In genomic region chr11:44950625-44951472, GRCh38 we compare ENCODE assay signal across 8 cellular contexts. TPM values are rescaled to one million over a fixed set of nuclear protein-coding genes. Genes with fewer than 3 reads are reported as not detected.
DNase-seq lines count a peak whose midpoint lies in the region; ATAC-seq and TF ChIP-seq lines count a peak whose summit lies in the region.

A gene with protein sequence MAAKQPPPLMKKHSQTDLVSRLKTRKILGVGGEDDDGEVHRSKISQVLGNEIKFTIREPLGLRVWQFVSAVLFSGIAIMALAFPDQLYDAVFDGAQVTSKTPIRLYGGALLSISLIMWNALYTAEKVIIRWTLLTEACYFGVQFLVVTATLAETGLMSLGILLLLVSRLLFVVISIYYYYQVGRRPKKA (minus strand): TSS chr11:44950883. CDS start chr11:44938335, 12,548 bp downstream.

- TF ChIP-seq CTCF in H9 (conservative IDR thresholded peaks at IDR 0.05) (peak; percentile 97), upper lobe of left lung (IDR thresholded peaks at IDR 0.05) (peak; percentile 59 to 93 (median 65))

- peak within 1 kb of the TSS; percentile 91 for H3K4me3 ChIP-seq in SJSA1
- peak within 1 kb of the TSS; percentile 75 to 98 (median 93) for H3K4me3 ChIP-seq in upper lobe of left lung

- no peak within 1 kb of the TSS for H4K8ac ChIP-seq in H9 (replicated peaks; ENCODE audit: insufficient read length, low read depth, low read length)

- no peak within 1 kb of the TSS for H2BK15ac ChIP-seq in H9 (ENCODE audit: low read depth, low read length)

- H3K27me3 ChIP-seq in H9 (ENCODE audit: insufficient read depth, low read length) (no peaks in the 10 kb centered on the region), SJSA1 (replicated peaks) (no peaks in the 10 kb centered on the region), upper lobe of left lung (no peaks in the 10 kb centered on the region)

- no peak within 1 kb of the TSS for H2BK12ac ChIP-seq in H9 (ENCODE audit: insufficient read length, low read depth, low read length)

- H3K4me1 ChIP-seq in H9 (ENCODE audit: insufficient read depth, low read length) (peaks cover 9% of the 10 kb centered on the region), SJSA1 (replicated peaks) (peaks cover 32% of the 10 kb centered on the region), upper lobe of left lung (peaks cover 27 to 66% (median 48%) of the 10 kb centered on the region in 4 donors)

- no peak within 1 kb of the TSS for H4K5ac ChIP-seq in H9 (ENCODE audit: insufficient read length, low read depth, low read length)

- no peak within 1 kb of the TSS for H3K18ac ChIP-seq in H9 (ENCODE audit: insufficient read length, low read depth, low read length)

- H3K36me3 ChIP-seq in SJSA1 (peaks cover 23% of the 10 kb centered on the region), upper lobe of left lung (peaks cover 0 to 2% (median 0%) of the 10 kb centered on the region in 4 donors)

- no peak within 1 kb of the TSS for H3K4ac ChIP-seq in H9 (ENCODE audit: low read depth, low read length)

- no peaks in the 10 kb centered on the region for H4K20me1 ChIP-seq in H9 (ENCODE audit: control insufficient read depth, insufficient read depth, insufficient read length)

- H2BK20ac ChIP-seq in H9 (ENCODE audit: low read depth, low read length, poor library complexity, severe bottlenecking), result no peak within 1 kb of the TSS

- ATAC-seq in Right ventricle myocardium superior (ENCODE audit: poor library complexity), result peak; percentile 86
- peak; percentile 85 to 87 for ATAC-seq in upper lobe of left lung (ENCODE audit: low FRiP score in 2 of 2)
- ATAC-seq in GM18498 (IDR thresholded peaks at IDR 0.05; ENCODE audit: unreplicated experiment), result no peak

- H4K91ac ChIP-seq in H9 (ENCODE audit: insufficient read length, low read depth, low read length), result no peak within 1 kb of the TSS

- H3K36me3 Mint-ChIP-seq in H9 (ENCODE audit: insufficient read depth in 1 of 3, low read depth in 3 of 3), result peaks cover 0 to 12% (median 10%) of the 10 kb centered on the region in 3 experiments; a peak in 4 of 7 replicates
- H3K36me3 Mint-ChIP-seq in activated naive CD8-positive, alpha-beta T cell, result no peaks in the 10 kb centered on the region

- H3K79me1 ChIP-seq in H9 (ENCODE audit: insufficient read depth, low read depth, low read length, poor library complexity, severe bottlenecking), result no peaks in the 10 kb centered on the region

- no peaks in the 10 kb centered on the region for H3K79me2 ChIP-seq in H9 (ENCODE audit: insufficient read depth, low read length)

- no peak within 1 kb of the TSS for H3K23ac ChIP-seq in H9 (ENCODE audit: insufficient read length, low read depth, low read length)

- no peak within 1 kb of the TSS for H2AFZ ChIP-seq in H9 (ENCODE audit: low read length)

- intact Hi-C loops in Right ventricle myocardium superior (cut with DNase I), result loop anchor here (10.0 kb wide), 1 partner anchor 74 kb away; no protein-coding TSS in a partner anchor
- intact Hi-C loops in posterior cingulate gyrus (cut with DNase I), result no loop called here

- peak within 1 kb of the TSS; percentile 80 to 84 for H3K4me3 Mint-ChIP-seq in H9
- H3K4me3 Mint-ChIP-seq in activated naive CD8-positive, alpha-beta T cell, result peak within 1 kb of the TSS; percentile 87

- peaks cover 62 to 76% of the 10 kb centered on the region in 2 experiments for H3K4me1 Mint-ChIP-seq in H9
- peaks cover 3% of the 10 kb centered on the region for H3K4me1 Mint-ChIP-seq in activated naive CD8-positive, alpha-beta T cell (ENCODE audit: low read depth)

- no peaks in the 10 kb centered on the region for H3K9me3 Mint-ChIP-seq in H9
- H3K9me3 Mint-ChIP-seq in activated naive CD8-positive, alpha-beta T cell (ENCODE audit: low read depth), result no peaks in the 10 kb centered on the region

- DNase-seq in AG08395 (ENCODE audit: low spot score), result peak; percentile 87
- no peak for DNase-seq in H9
- peak; percentile 71 to 89 for DNase-seq in SJSA1 (ENCODE audit: low read depth in 1 of 2, low spot score in 2 of 2)
- peak; percentile 92 for DNase-seq in Right ventricle myocardium superior
- DNase-seq in posterior cingulate gyrus, result peak in 7 of 10 donors; percentile 41 to 93 (median 52)
- peak; percentile 90 to 97 for DNase-seq in upper lobe of left lung

- peak within 1 kb of the TSS; percentile 55; the same call in 1 of the 2 replicates for H3K14ac ChIP-seq in H9 (ENCODE audit: insufficient read depth, low read length)

- no peak within 1 kb of the TSS for H3K9ac ChIP-seq in H9 (ENCODE audit: extremely low read depth, insufficient read length, low read length)

- H3T11ph ChIP-seq in H9 (ENCODE audit: low read length), result no peak within 1 kb of the TSS

- peaks cover 9% of the 10 kb centered on the region for H3K27me3 Mint-ChIP-seq in H9 (ENCODE audit: low read depth)
- no peaks in the 10 kb centered on the region for H3K27me3 Mint-ChIP-seq in activated naive CD8-positive, alpha-beta T cell

- peak in 3 of 4 donors; percentile 75 to 95 (median 83) for TF ChIP-seq POLR2A in upper lobe of left lung (IDR thresholded peaks at IDR 0.05)

- H3K27ac Mint-ChIP-seq in H9, result no peak within 1 kb of the TSS
- peak within 1 kb of the TSS; percentile 10 for H3K27ac Mint-ChIP-seq in activated naive CD8-positive, alpha-beta T cell

- H2AK5ac ChIP-seq in H9 (ENCODE audit: insufficient read length, low read length), result no peak within 1 kb of the TSS

- peaks cover 6% of the 10 kb centered on the region for H3K23me2 ChIP-seq in H9 (ENCODE audit: insufficient read length, low read depth, low read length, poor library complexity, severe bottlenecking)

- H2BK5ac ChIP-seq in H9 (ENCODE audit: insufficient read length, low read length), result no peak within 1 kb of the TSS

- H3K27ac ChIP-seq in H9 (ENCODE audit: insufficient read length, low read depth, low read length), result no peak within 1 kb of the TSS
- H3K27ac ChIP-seq in SJSA1, result peak within 1 kb of the TSS; percentile 23
- peak within 1 kb of the TSS; percentile 79 to 95 (median 88) for H3K27ac ChIP-seq in upper lobe of left lung

- peak within 1 kb of the TSS; percentile 71 for H3K4me2 ChIP-seq in H9 (ENCODE audit: insufficient read depth, insufficient read length, low read length)

- H3K9me3 ChIP-seq in H9 (ENCODE audit: control insufficient read depth, low read depth, low read length), result no peaks in the 10 kb centered on the region
- H3K9me3 ChIP-seq in SJSA1 (replicated peaks), result no peaks in the 10 kb centered on the region; the same call in 1 of the 2 replicates
- H3K9me3 ChIP-seq in upper lobe of left lung, result no peaks in the 10 kb centered on the region

- no peak within 1 kb of the TSS for H2BK120ac ChIP-seq in H9 (ENCODE audit: low read depth, low read length, poor library complexity, severe bottlenecking)

- TF ChIP-seq EP300 in upper lobe of left lung (IDR thresholded peaks at IDR 0.05), result no peak

- whole genome bisulfite sequencing in H9 (ENCODE audit: extremely low coverage, insufficient read length, low lambda C conversion rate), result no CpG with 5 or more reads among the region's 83 CpGs
- 14 to 76% methylated on average over 6 to 54 of the region's 83 CpGs for WGBS in upper lobe of left lung, 2 donors

- H3K56ac ChIP-seq in H9 (ENCODE audit: insufficient read length, low read depth, low read length), result no peak within 1 kb of the TSS

RNA-seq across cellular contexts. Expression of the gene that starts here (rescaled TPM):
- total RNA-seq in H9 (2021), result 94.2 and 95.6 TPM in 2 replicates
- 55.3 and 65.0 TPM in 2 replicates for total RNA-seq in SJSA1 (2014; rRNA removed; shearing (Covaris generic))
- total RNA-seq in Right ventricle myocardium superior, result 47.4 TPM
- total RNA-seq in upper lobe of left lung, result 100 to 1,000 TPM in 3 of 6 donors, 10 to 100 TPM in 3; 55.3 to 127 (median 101) TPM
